11 cellular contexts compared by ENCODE assay signal in the genomic region with DNA sequence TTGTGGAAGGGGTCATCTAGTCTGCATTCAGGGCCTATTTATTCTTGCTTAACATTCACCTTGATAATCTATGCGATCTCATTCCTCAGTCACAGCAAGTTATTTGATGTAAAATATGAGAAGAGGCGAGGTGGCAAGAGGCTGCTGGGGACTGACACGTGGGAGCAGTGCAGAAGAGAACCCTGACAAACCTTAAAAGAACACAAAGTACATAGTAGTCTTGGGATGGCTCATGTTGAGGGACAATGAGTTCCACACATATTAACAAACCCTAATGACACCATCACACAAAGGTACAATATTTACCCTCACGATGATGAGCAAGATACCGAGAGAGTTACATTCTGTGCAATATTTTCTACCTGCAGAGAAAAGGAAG. TPM values are rescaled to one million over a fixed set of nuclear protein-coding genes. Genes with fewer than 3 reads are reported as not detected.
DNase-seq lines count a peak whose midpoint lies in the region; ATAC-seq and TF ChIP-seq lines count a peak whose summit lies in the region.
"Had no signal": no experiment of that assay in that cellular context is flagged by ENCODE, and none has a peak within 500 bp of the region (broad histone marks: within the 10 kb centered on the region; RNA-seq: fewer than 3 reads in every experiment).

No MANE protein-coding gene starts in this region.

- peaks cover 29 to 90% (median 59%) of the 10 kb centered on the region in 3 donors for H3K4me1 ChIP-seq in esophagus squamous epithelium

- no peak for TF ChIP-seq POLR2A in esophagus squamous epithelium (IDR thresholded peaks at IDR 0.05)

- H3K4me1 Mint-ChIP-seq in T-helper 17 cell: peaks cover 40% of the 10 kb centered on the region
- peaks cover 68 to 76% of the 10 kb centered on the region in 2 donors for H3K4me1 Mint-ChIP-seq in stimulated activated naive B cell treated with anti-CD40 and anti-IgM and Interleukin-4, amounts not matched to agents 10 μg/mL and 1 μg/mL and 100 μg/mL, for 72 hours

- H3K27me3 ChIP-seq in esophagus squamous epithelium: no peaks in the 10 kb centered on the region
- H3K27me3 ChIP-seq: MG63, pancreas had no signal

- H3K27ac ChIP-seq in esophagus squamous epithelium: peak overlapping the region; percentile 18 to 83 (median 62)

- no peaks in the 10 kb centered on the region for H3K36me3 ChIP-seq in esophagus squamous epithelium
- H3K36me3 ChIP-seq: MG63, pancreas had no signal

- H3K36me3 Mint-ChIP-seq in T-helper 17 cell (ENCODE audit: low read depth): peaks cover 2% of the 10 kb centered on the region
- H3K36me3 Mint-ChIP-seq in stimulated activated naive B cell treated with anti-CD40 and anti-IgM and Interleukin-4, amounts not matched to agents 10 μg/mL and 1 μg/mL and 100 μg/mL, for 72 hours: no peaks in the 10 kb centered on the region

- H3K27me3 Mint-ChIP-seq in T-helper 17 cell: no peaks in the 10 kb centered on the region
- H3K27me3 Mint-ChIP-seq in stimulated activated naive B cell treated with anti-CD40 and anti-IgM and Interleukin-4, amounts not matched to agents 10 μg/mL and 1 μg/mL and 100 μg/mL, for 72 hours: peaks cover 6 to 7% of the 10 kb centered on the region in 2 donors

- DNase-seq in activated CD4-positive, alpha-beta T cell treated with anti-CD3 and anti-CD28 coated beads for 48 hours: peak; percentile 27
- no peak for DNase-seq in activated CD4-positive, alpha-beta T cell treated with anti-CD3 and anti-CD28 coated beads, Interleukin-2, amount 50 U/mL, for 1 hour
- no peak for DNase-seq in T-helper 17 cell
- DNase-seq in esophagus squamous epithelium (lab: John Stamatoyannopoulos, UW): no peak
- DNase-seq in stimulated activated naive B cell treated with anti-CD40 and anti-IgM and Interleukin-4, amounts not matched to agents 10 μg/mL and 1 μg/mL and 100 μg/mL, for 72 hours: no peak
- DNase-seq in LoVo (ENCODE audit: low spot score): no peak
- no peak for DNase-seq in NCI-H1105 (lab: John Stamatoyannopoulos, UW)
- DNase-seq: cerebellar nuclear complex, MG63, pancreas had no signal

- 77 to 78% methylated on average over 5 of the region's 5 CpGs for WGBS in esophagus squamous epithelium, 2 donors

- peaks cover 0 to 2% of the 10 kb centered on the region in 2 donors for H3K9me3 Mint-ChIP-seq in stimulated activated naive B cell treated with anti-CD40 and anti-IgM and Interleukin-4, amounts not matched to agents 10 μg/mL and 1 μg/mL and 100 μg/mL, for 72 hours

- no peak for TF ChIP-seq CTCF in esophagus squamous epithelium (IDR thresholded peaks at IDR 0.05)

- H3K4me3 ChIP-seq in esophagus squamous epithelium: no peak overlapping the region
- H3K4me3 ChIP-seq: MG63, pancreas had no signal

- H3K9me3 ChIP-seq in T-helper 17 cell (ENCODE audit: control insufficient read depth, low read length, poor library complexity, severe bottlenecking): no peaks in the 10 kb centered on the region
- no peaks in the 10 kb centered on the region for H3K9me3 ChIP-seq in esophagus squamous epithelium
- H3K9me3 ChIP-seq: MG63, pancreas had no signal

- H3K4me3 Mint-ChIP-seq in T-helper 17 cell: peak overlapping the region; percentile 86
- peak overlapping the region in 1 of 2 donors; percentile 83 for H3K4me3 Mint-ChIP-seq in stimulated activated naive B cell treated with anti-CD40 and anti-IgM and Interleukin-4, amounts not matched to agents 10 μg/mL and 1 μg/mL and 100 μg/mL, for 72 hours

- peak overlapping the region; percentile 93 for H3K27ac Mint-ChIP-seq in T-helper 17 cell
- H3K27ac Mint-ChIP-seq in stimulated activated naive B cell treated with anti-CD40 and anti-IgM and Interleukin-4, amounts not matched to agents 10 μg/mL and 1 μg/mL and 100 μg/mL, for 72 hours: peak overlapping the region; percentile 80

- intact Hi-C loops in esophagus squamous epithelium (cut with DNase I): no loop called here

- ATAC-seq in T-helper 17 cell (peak; percentile 1), GM21526 (IDR thresholded peaks at IDR 0.05; ENCODE audit: low FRiP score, unreplicated experiment) (no peak)
- ATAC-seq in stimulated activated naive B cell treated with anti-CD40 and anti-IgM and Interleukin-4, amounts not matched to agents 10 μg/mL and 1 μg/mL and 100 μg/mL, for 72 hours (replicated peaks): no peak

RNA-seq across cellular contexts. Expression of gene MAML3, which starts 57.5 kb away (rescaled TPM):
- total RNA-seq in T-helper 17 cell (1 to 10 TPM; 1.1 to 4.2 TPM), esophagus squamous epithelium (10 to 100 TPM in 2 of 4 donors, 1 to 10 TPM in 2; 6.9 to 14.2 (median 8.9) TPM)
